14 cellular contexts compared by ENCODE assay signal in genomic region chr2:241390301-241391206, GRCh38. TPM values are rescaled to one million over a fixed set of nuclear protein-coding genes. Genes with fewer than 3 reads are reported as not detected.
DNase-seq lines count a peak whose midpoint lies in the region; ATAC-seq, FAIRE-seq and TF ChIP-seq lines count a peak whose summit lies in the region.
"Had no signal": no experiment of that assay in that cellular context is flagged by ENCODE, and none has a peak within 500 bp of the region (broad histone marks: within the 10 kb centered on the region; RNA-seq: fewer than 3 reads in every experiment).

No MANE protein-coding gene starts in this region.

- no peaks in the 10 kb centered on the region for H3K9me3 ChIP-seq in BE2C
- H3K9me3 ChIP-seq: left ventricle myocardium inferior, vagina had no signal

- H3K36me3 Mint-ChIP-seq in activated T-helper 17 cell treated with anti-CD3 and anti-CD28 coated beads, Interleukin-2, amount 50 U/mL, for 72 hours (ENCODE audit: low read depth) = peaks cover 17% of the 10 kb centered on the region

- 81% methylated on average over 9 of the region's 9 CpGs for WGBS in urinary bladder

- H3K4me1 ChIP-seq in urinary bladder (ENCODE audit: insufficient read depth) (no peaks in the 10 kb centered on the region), BE2C (peaks cover 4% of the 10 kb centered on the region; the same call in 1 of the 2 replicates)

- H3K9me3 Mint-ChIP-seq in activated T-helper 17 cell treated with anti-CD3 and anti-CD28 coated beads, Interleukin-2, amount 50 U/mL, for 72 hours = no peaks in the 10 kb centered on the region

- peak; percentile 38 for DNase-seq in stimulated activated CD4-positive, alpha-beta T cell treated with anti-CD3 and anti-CD28 coated beads, Interleukin-15, amount 100 ng/mL, for 24 hours
- DNase-seq in stimulated activated CD4-positive, alpha-beta T cell treated with anti-CD3 and anti-CD28 coated beads, Interleukin-4, amount 100 ng/mL, for 4 hours = no peak
- DNase-seq in NCI-H774 (lab: John Stamatoyannopoulos, UW) (no peak), HTR-8/SVneo (ENCODE audit: insufficient read length, low spot score) (no peak), BE2C (no peak)
- DNase-seq: DND-41; erythroblast; left ventricle myocardium inferior; naive thymus-derived CD4-positive, alpha-beta T cell; retina had no signal

- H3K36me3 ChIP-seq in urinary bladder (ENCODE audit: insufficient read depth) = no peaks in the 10 kb centered on the region
- H3K36me3 ChIP-seq in BE2C = no peaks in the 10 kb centered on the region

- H3K4me3 ChIP-seq in urinary bladder (ENCODE audit: low read depth, low read length) = no peak overlapping the region
- no peak overlapping the region for H3K4me3 ChIP-seq in BE2C (ENCODE audit: low read depth, low read length)
- H3K4me3 ChIP-seq: left ventricle myocardium inferior, vagina had no signal

- H3K27ac ChIP-seq in urinary bladder (ENCODE audit: low read depth) = peak overlapping the region; percentile 16
- H3K27ac ChIP-seq: left ventricle myocardium inferior, vagina had no signal

- H3K4me3 Mint-ChIP-seq in activated T-helper 17 cell treated with anti-CD3 and anti-CD28 coated beads, Interleukin-2, amount 50 U/mL, for 72 hours = peak overlapping the region; percentile 29
- H3K4me3 Mint-ChIP-seq: naive thymus-derived CD4-positive, alpha-beta T cell had no signal

- no peak for FAIRE-seq in HTR-8/SVneo (lab: Jason Lieb, UNC)

- peak; percentile 59 for ATAC-seq in HG02642 (IDR thresholded peaks at IDR 0.05; ENCODE audit: poor library complexity, unreplicated experiment)
- ATAC-seq in activated T-helper 17 cell treated with anti-CD3 and anti-CD28 coated beads, Interleukin-2, amount 50 U/mL, for 72 hours (replicated peaks) = peak; percentile 83
- ATAC-seq: naive thymus-derived CD4-positive, alpha-beta T cell had no signal

- peak overlapping the region; percentile 38 for H3K27ac Mint-ChIP-seq in activated T-helper 17 cell treated with anti-CD3 and anti-CD28 coated beads, Interleukin-2, amount 50 U/mL, for 72 hours

- no peak for TF ChIP-seq CTCF in BE2C (IDR thresholded peaks at IDR 0.05; ENCODE audit: low read depth, low read length)

- no peaks in the 10 kb centered on the region for H3K27me3 Mint-ChIP-seq in activated T-helper 17 cell treated with anti-CD3 and anti-CD28 coated beads, Interleukin-2, amount 50 U/mL, for 72 hours
- H3K27me3 Mint-ChIP-seq: naive thymus-derived CD4-positive, alpha-beta T cell had no signal

- no peaks in the 10 kb centered on the region for H3K27me3 ChIP-seq in BE2C
- H3K27me3 ChIP-seq: vagina had no signal

- peaks cover 16% of the 10 kb centered on the region for H3K4me1 Mint-ChIP-seq in activated T-helper 17 cell treated with anti-CD3 and anti-CD28 coated beads, Interleukin-2, amount 50 U/mL, for 72 hours

RNA-seq across cellular contexts. Expression of gene FARP2, which starts 34.5 kb away (rescaled TPM):
- 10 to 100 TPM; 26.1 to 33.1 TPM for total RNA-seq in activated T-helper 17 cell treated with anti-CD3 and anti-CD28 coated beads, Interleukin-2, amount 50 U/mL, for 72 hours
- total RNA-seq in urinary bladder = 51.7 TPM
- 16.2 TPM for polyA plus RNA-seq in urinary bladder
- 18.7 TPM for polyA plus RNA-seq in BE2C (2012; ENCODE audit: insufficient read depth, insufficient read length, low read depth)
